ENCODE assay signal across 12 cellular contexts in genomic region chr5:75366787-75367186, GRCh38. TPM values are rescaled to one million over a fixed set of nuclear protein-coding genes. Genes with fewer than 3 reads are reported as not detected.
A peak's percentile ranks its signal among the peaks of the same experiment; 100 is the strongest.
DNase-seq lines count a peak whose midpoint lies in the region; ATAC-seq and TF ChIP-seq lines count a peak whose summit lies in the region.
"Had no signal": no experiment of that assay in that cellular context is flagged by ENCODE, and none has a peak within 500 bp of the region (broad histone marks: within the 10 kb centered on the region; RNA-seq: fewer than 3 reads in every experiment).

No MANE protein-coding gene starts in this region.

- peaks cover 4 to 29% of the 10 kb centered on the region in 2 experiments for H3K36me3 ChIP-seq in mesenchymal stem cell (ENCODE audit: control insufficient read depth in 1 of 2, insufficient read depth in 2 of 2, low read depth in 1 of 2, low read length in 2 of 2)

- H2BK15ac ChIP-seq in mesenchymal stem cell (ENCODE audit: low read depth, poor library complexity, severe bottlenecking): no peak overlapping the region

- H2AFZ ChIP-seq in mesenchymal stem cell (ENCODE audit: low read depth, low read length): no peak overlapping the region

- no peak overlapping the region for H3K18ac ChIP-seq in mesenchymal stem cell (ENCODE audit: low read depth in 1 of 2, low read length in 2 of 2)

- H3K4ac ChIP-seq in mesenchymal stem cell (ENCODE audit: low read depth in 1 of 2, low read length in 2 of 2): no peak overlapping the region

- H4K91ac ChIP-seq in mesenchymal stem cell (ENCODE audit: low read length): no peak overlapping the region

- no peak overlapping the region for H3K14ac ChIP-seq in mesenchymal stem cell (ENCODE audit: low read length in 2 of 2)

- 95% methylated on average over 9 of the region's 9 CpGs for WGBS in mesenchymal stem cell

- H3K27me3 ChIP-seq in mesenchymal stem cell (ENCODE audit: control insufficient read depth in 1 of 2, insufficient read depth in 1 of 2, low read length in 2 of 2): no peaks in the 10 kb centered on the region
- H3K27me3 ChIP-seq: suprapubic skin had no signal

- no peak overlapping the region for H2BK12ac ChIP-seq in mesenchymal stem cell (ENCODE audit: low read length in 2 of 2)

- no peak overlapping the region for H3K9ac ChIP-seq in mesenchymal stem cell (ENCODE audit: low read length)

- H3K79me1 ChIP-seq in mesenchymal stem cell (replicated peaks; ENCODE audit: low read length, poor library complexity, severe bottlenecking): no peaks in the 10 kb centered on the region

- H4K8ac ChIP-seq in mesenchymal stem cell (ENCODE audit: low read length): no peak overlapping the region

- DNase-seq in GM10266 (ENCODE audit: extremely low spot score) (peak; percentile 31), GM19238 (ENCODE audit: insufficient read length, low spot score) (peak; percentile 7), RKO (ENCODE audit: low spot score) (no peak), mesenchymal stem cell (no peak), NCI-H774 (lab: John Stamatoyannopoulos, UW) (no peak), NCI-H748 treated with DMSO at 0.1 percent for 48 hours (lab: John Stamatoyannopoulos, UW) (no peak)
- DNase-seq: activated CD8-positive, alpha-beta memory T cell treated with anti-CD3 and anti-CD28 coated beads, Interleukin-2, amount 50 U/mL, for 48 hours; stimulated activated CD4-positive, alpha-beta T cell treated with anti-CD3 and anti-CD28 coated beads, Interleukin-1b, Interleukin-23, amount 100 ng/mL, for 48 hours had no signal

- H2AK5ac ChIP-seq in mesenchymal stem cell (ENCODE audit: low read length, severe bottlenecking): no peak overlapping the region

- peak; percentile 79 for ATAC-seq in HG02623 (IDR thresholded peaks at IDR 0.05; ENCODE audit: unreplicated experiment)
- peak; percentile 61 for ATAC-seq in HG03469 (IDR thresholded peaks at IDR 0.05; ENCODE audit: unreplicated experiment)

- no peaks in the 10 kb centered on the region for H3K9me3 ChIP-seq in mesenchymal stem cell (ENCODE audit: control insufficient read depth, low read length)
- H3K9me3 ChIP-seq: suprapubic skin had no signal

- no peak overlapping the region for H2BK120ac ChIP-seq in mesenchymal stem cell (ENCODE audit: low read depth, low read length)

- H3K4me1 ChIP-seq in mesenchymal stem cell (ENCODE audit: control insufficient read depth, insufficient read depth, low read depth, low read length): peaks cover 4% of the 10 kb centered on the region

- H3K27ac ChIP-seq in mesenchymal stem cell (ENCODE audit: low read length, poor library complexity, severe bottlenecking): no peak overlapping the region
- H3K27ac ChIP-seq: suprapubic skin had no signal

- no peak overlapping the region for H2BK5ac ChIP-seq in mesenchymal stem cell (ENCODE audit: low read depth, low read length, poor library complexity, severe bottlenecking)

- no peak overlapping the region for H3K23ac ChIP-seq in mesenchymal stem cell (ENCODE audit: low read length in 2 of 2)

- H3K4me2 ChIP-seq in mesenchymal stem cell (ENCODE audit: low read length, poor library complexity, severe bottlenecking): no peak overlapping the region

- TF ChIP-seq CTCF in GM10266 (IDR thresholded peaks at IDR 0.05; ENCODE audit: control insufficient read depth, insufficient read depth, low read depth, missing control alignments): no peak

- no peak overlapping the region for H3K4me3 ChIP-seq in mesenchymal stem cell (ENCODE audit: insufficient read depth in 1 of 2, low read depth in 1 of 2, low read length in 2 of 2)
- H3K4me3 ChIP-seq: SK-N-MC, suprapubic skin had no signal

RNA-seq across cellular contexts. Expression of gene HMGCR, which starts 29.8 kb away (rescaled TPM):
- 97.7 TPM for polyA plus RNA-seq in mesenchymal stem cell (2013, experiment 1 of 2)
- 98.7 TPM for polyA plus RNA-seq in mesenchymal stem cell (2013, experiment 2 of 2)

Comparison
In these comparisons a context has a peak if more than half of its experiments do, and no peak if none do; other contexts are left out.
1. DNase-seq: peak in GM10266 (single experiment) and GM19238 (single experiment); none in RKO (single experiment), mesenchymal stem cell (single experiment), NCI-H774 (single experiment) and NCI-H748 treated with DMSO at 0.1 percent for 48 hours (single experiment).